In the genomic region with DNA sequence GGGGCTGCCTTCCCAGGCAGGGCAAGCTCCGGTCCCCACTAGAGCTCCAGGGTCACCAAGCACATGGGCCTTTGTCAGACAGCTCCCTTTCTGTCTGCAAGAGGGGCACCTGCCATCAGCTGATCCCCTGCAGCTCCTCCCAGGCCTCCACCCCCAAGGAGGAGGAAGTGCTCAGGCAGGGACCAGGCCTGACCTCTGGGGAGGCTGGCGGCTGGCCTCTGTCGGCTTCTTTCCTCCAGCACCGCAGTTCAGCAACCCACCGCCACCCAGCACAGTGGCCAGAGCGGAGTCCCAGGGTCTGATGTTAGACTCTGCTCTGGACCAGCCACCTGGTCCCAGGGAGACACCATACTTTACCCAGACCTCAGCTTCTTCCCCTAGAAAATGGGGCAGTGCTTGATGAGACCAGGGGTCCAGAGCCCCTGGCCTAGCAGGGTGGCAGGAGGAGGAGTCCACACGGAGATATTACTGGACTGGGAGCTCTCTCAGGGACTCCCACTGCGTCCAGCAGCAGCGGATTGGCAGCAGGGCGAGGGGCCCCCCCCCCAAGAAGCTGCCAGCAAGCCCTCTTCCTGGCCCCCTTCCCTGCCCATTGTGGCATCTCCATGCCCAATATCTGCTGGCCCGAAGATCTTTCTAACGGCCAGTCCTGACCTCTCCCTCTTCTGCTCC, we compare ENCODE assay signal across 11 cellular contexts. TPM values are rescaled to one million over a fixed set of nuclear protein-coding genes. Genes with fewer than 3 reads are reported as not detected.
DNase-seq lines count a peak whose midpoint lies in the region; ATAC-seq, FAIRE-seq and TF ChIP-seq lines count a peak whose summit lies in the region.
"Had no signal": no experiment of that assay in that cellular context is flagged by ENCODE, and none has a peak within 500 bp of the region (broad histone marks: within the 10 kb centered on the region; RNA-seq: fewer than 3 reads in every experiment).

No MANE protein-coding gene starts in this region.

- no peaks in the 10 kb centered on the region for H3F3A ChIP-seq in neural progenitor cell (ENCODE audit: low read depth)

- peak overlapping the region; percentile 18; the same call in 1 of the 2 replicates for H3K27ac Mint-ChIP-seq in HFFc6
- H3K27ac Mint-ChIP-seq in activated T-helper 2 cell treated with anti-CD3 and anti-CD28 coated beads, Interferon-gamma antibody, Interleukin-2, Interleukin-4, amounts not matched to agents 10 μg/mL and 5 μg/mL and 100 μg/mL, durations not matched to agents 14 hours and 24 hours and 36 hours: peak overlapping the region; percentile 7
- H3K27ac Mint-ChIP-seq in neural progenitor cell: peak overlapping the region; percentile 50
- H3K27ac Mint-ChIP-seq: activated CD4-positive, alpha-beta memory T cell treated with anti-CD3 and anti-CD28 coated beads for 36 hours had no signal

- no peaks in the 10 kb centered on the region for H3K9me3 ChIP-seq in neural progenitor cell (ENCODE audit: low read depth)

- peak overlapping the region; percentile 57 for H3K9ac ChIP-seq in neural progenitor cell

- TF ChIP-seq POLR2A in GM12892 (IDR thresholded peaks at IDR 0.05; ENCODE audit: low read depth, low read length): no peak

- no peak overlapping the region for H2AFZ ChIP-seq in neural progenitor cell (replicated peaks)

- H3K4me3 Mint-ChIP-seq in HFFc6: no peak overlapping the region
- H3K4me3 Mint-ChIP-seq in activated T-helper 2 cell treated with anti-CD3 and anti-CD28 coated beads, Interferon-gamma antibody, Interleukin-2, Interleukin-4, amounts not matched to agents 10 μg/mL and 5 μg/mL and 100 μg/mL, durations not matched to agents 14 hours and 24 hours and 36 hours (ENCODE audit: low read depth): no peak overlapping the region
- H3K4me3 Mint-ChIP-seq in neural progenitor cell: no peak overlapping the region
- H3K4me3 Mint-ChIP-seq: activated CD4-positive, alpha-beta memory T cell treated with anti-CD3 and anti-CD28 coated beads for 36 hours had no signal

- no peaks in the 10 kb centered on the region for H3K36me3 Mint-ChIP-seq in HFFc6 (ENCODE audit: low read depth)
- no peaks in the 10 kb centered on the region for H3K36me3 Mint-ChIP-seq in activated T-helper 2 cell treated with anti-CD3 and anti-CD28 coated beads, Interferon-gamma antibody, Interleukin-2, Interleukin-4, amounts not matched to agents 10 μg/mL and 5 μg/mL and 100 μg/mL, durations not matched to agents 14 hours and 24 hours and 36 hours (ENCODE audit: low read depth)
- no peaks in the 10 kb centered on the region for H3K36me3 Mint-ChIP-seq in neural progenitor cell
- H3K36me3 Mint-ChIP-seq: activated CD4-positive, alpha-beta memory T cell treated with anti-CD3 and anti-CD28 coated beads for 36 hours had no signal

- DNase-seq in GM12892 (ENCODE audit: insufficient read length) (no peak), HFFc6 (no peak), neural progenitor cell (ENCODE audit: low spot score) (peak; percentile 20), 8988T (no peak)
- no peak for DNase-seq in activated T-helper 2 cell treated with anti-CD3 and anti-CD28 coated beads, Interferon-gamma antibody, Interleukin-2, Interleukin-4, amounts not matched to agents 10 μg/mL and 5 μg/mL and 100 μg/mL, durations not matched to agents 14 hours and 24 hours and 36 hours (ENCODE audit: low spot score)
- no peak for DNase-seq in stimulated activated CD4-positive, alpha-beta T cell treated with anti-CD3 and anti-CD28 coated beads, Interleukin-1b, Interleukin-23, amount 100 ng/mL, for 48 hours
- DNase-seq: activated CD4-positive, alpha-beta memory T cell treated with anti-CD3 and anti-CD28 coated beads for 36 hours; DND-41 had no signal

- peaks cover 70% of the 10 kb centered on the region for H4K20me1 ChIP-seq in neural progenitor cell (ENCODE audit: low read depth)

- H3K27me3 ChIP-seq in neural progenitor cell: no peaks in the 10 kb centered on the region

- TF ChIP-seq CTCF in HFFc6 (IDR thresholded peaks at IDR 0.05) (no peak), neural progenitor cell (IDR thresholded peaks at IDR 0.05) (no peak)

- H3K4me2 ChIP-seq in neural progenitor cell: peak overlapping the region; percentile 22

- peaks cover 38% of the 10 kb centered on the region for H3K79me2 ChIP-seq in neural progenitor cell (ENCODE audit: low read depth)

- H3K27me3 Mint-ChIP-seq in HFFc6 (ENCODE audit: insufficient read depth) (peaks cover 2% of the 10 kb centered on the region), neural progenitor cell (ENCODE audit: insufficient read depth, low read depth) (peaks cover 3% of the 10 kb centered on the region)
- H3K27me3 Mint-ChIP-seq in activated T-helper 2 cell treated with anti-CD3 and anti-CD28 coated beads, Interferon-gamma antibody, Interleukin-2, Interleukin-4, amounts not matched to agents 10 μg/mL and 5 μg/mL and 100 μg/mL, durations not matched to agents 14 hours and 24 hours and 36 hours (ENCODE audit: low read depth): no peaks in the 10 kb centered on the region
- H3K27me3 Mint-ChIP-seq: activated CD4-positive, alpha-beta memory T cell treated with anti-CD3 and anti-CD28 coated beads for 36 hours had no signal

- H3K4me1 ChIP-seq in neural progenitor cell: peaks cover 13% of the 10 kb centered on the region

- H3K4me1 Mint-ChIP-seq in HFFc6 (ENCODE audit: low read depth) (peaks cover 8% of the 10 kb centered on the region), neural progenitor cell (peaks cover 16% of the 10 kb centered on the region)
- H3K4me1 Mint-ChIP-seq in activated T-helper 2 cell treated with anti-CD3 and anti-CD28 coated beads, Interferon-gamma antibody, Interleukin-2, Interleukin-4, amounts not matched to agents 10 μg/mL and 5 μg/mL and 100 μg/mL, durations not matched to agents 14 hours and 24 hours and 36 hours (ENCODE audit: low read depth): no peaks in the 10 kb centered on the region

- H3K9me3 Mint-ChIP-seq in HFFc6: no peaks in the 10 kb centered on the region
- H3K9me3 Mint-ChIP-seq in activated T-helper 2 cell treated with anti-CD3 and anti-CD28 coated beads, Interferon-gamma antibody, Interleukin-2, Interleukin-4, amounts not matched to agents 10 μg/mL and 5 μg/mL and 100 μg/mL, durations not matched to agents 14 hours and 24 hours and 36 hours: no peaks in the 10 kb centered on the region
- no peaks in the 10 kb centered on the region for H3K9me3 Mint-ChIP-seq in neural progenitor cell
- H3K9me3 Mint-ChIP-seq: activated CD4-positive, alpha-beta memory T cell treated with anti-CD3 and anti-CD28 coated beads for 36 hours had no signal

- FAIRE-seq in GM12892 (lab: Jason Lieb, UNC): peak; percentile 86

- H3K27ac ChIP-seq in neural progenitor cell: peak overlapping the region; percentile 53

- H3K36me3 ChIP-seq in neural progenitor cell: no peaks in the 10 kb centered on the region

- intact Hi-C loops in activated T-helper 2 cell treated with anti-CD3 and anti-CD28 coated beads, Interferon-gamma antibody, Interleukin-2, Interleukin-4, amounts not matched to agents 10 μg/mL and 5 μg/mL and 100 μg/mL, durations not matched to agents 14 hours and 24 hours and 36 hours (cut with micrococcal nuclease): no loop called here

- no peak overlapping the region for H3K4me3 ChIP-seq in neural progenitor cell
- H3K4me3 ChIP-seq: lung had no signal

- ATAC-seq in HG03196 (IDR thresholded peaks at IDR 0.05; ENCODE audit: unreplicated experiment) (no peak), GM21786 (IDR thresholded peaks at IDR 0.05; ENCODE audit: unreplicated experiment) (no peak)

RNA-seq across cellular contexts. Expression of a gene that starts 24.1 kb away (rescaled TPM):
- polyA plus RNA-seq in GM12892 (2012; ENCODE audit: missing spikeins): 0.11 TPM
- total RNA-seq in HFFc6 (2021; fragmentation: NEBNext Ultra II Directional; extraction: Animal tissue kit (Norgen Biotek cat#: 25700)): under 1 TPM in 5 of 6 experiments, not detected in 1; 0.07 to 0.17 (median 0.07) TPM
- 0.07 and 0.09 TPM in 2 replicates for total RNA-seq in activated T-helper 2 cell treated with anti-CD3 and anti-CD28 coated beads, Interferon-gamma antibody, Interleukin-2, Interleukin-4, amounts not matched to agents 10 μg/mL and 5 μg/mL and 100 μg/mL, durations not matched to agents 14 hours and 24 hours and 36 hours
- total RNA-seq in neural progenitor cell (ENCODE audit: low replicate concordance): 0.02 and 0.19 TPM in 2 replicates

RNA-seq across cellular contexts. Expression of a gene that starts 41.4 kb away (rescaled TPM):
- polyA plus RNA-seq in GM12892 (2012; ENCODE audit: missing spikeins): 41.1 TPM
- 1 to 10 TPM; 3.5 to 6.9 (median 5.2) TPM for total RNA-seq in HFFc6 (2021; fragmentation: NEBNext Ultra II Directional; extraction: Animal tissue kit (Norgen Biotek cat#: 25700))
- 27.4 and 31.4 TPM in 2 replicates for total RNA-seq in activated T-helper 2 cell treated with anti-CD3 and anti-CD28 coated beads, Interferon-gamma antibody, Interleukin-2, Interleukin-4, amounts not matched to agents 10 μg/mL and 5 μg/mL and 100 μg/mL, durations not matched to agents 14 hours and 24 hours and 36 hours
- 24.7 and 55.1 TPM in 2 replicates for total RNA-seq in neural progenitor cell (ENCODE audit: low replicate concordance)

RNA-seq across cellular contexts. Expression of a gene that starts 41.9 kb away (rescaled TPM):
- 3.3 TPM for polyA plus RNA-seq in GM12892 (2012; ENCODE audit: missing spikeins)
- 10 to 100 TPM; 10.5 to 14.2 (median 12.2) TPM for total RNA-seq in HFFc6 (2021; fragmentation: NEBNext Ultra II Directional; extraction: Animal tissue kit (Norgen Biotek cat#: 25700))
- total RNA-seq in activated T-helper 2 cell treated with anti-CD3 and anti-CD28 coated beads, Interferon-gamma antibody, Interleukin-2, Interleukin-4, amounts not matched to agents 10 μg/mL and 5 μg/mL and 100 μg/mL, durations not matched to agents 14 hours and 24 hours and 36 hours: 9.7 and 10.8 TPM in 2 replicates
- total RNA-seq in neural progenitor cell (ENCODE audit: low replicate concordance): 2.0 and 3.8 TPM in 2 replicates

RNA-seq across cellular contexts. Expression of a gene that starts 43.7 kb away (rescaled TPM):
- 6.2 TPM for polyA plus RNA-seq in GM12892 (2012; ENCODE audit: missing spikeins)
- 10 to 100 TPM; 20.4 to 27.4 (median 21.6) TPM for total RNA-seq in HFFc6 (2021; fragmentation: NEBNext Ultra II Directional; extraction: Animal tissue kit (Norgen Biotek cat#: 25700))
- total RNA-seq in activated T-helper 2 cell treated with anti-CD3 and anti-CD28 coated beads, Interferon-gamma antibody, Interleukin-2, Interleukin-4, amounts not matched to agents 10 μg/mL and 5 μg/mL and 100 μg/mL, durations not matched to agents 14 hours and 24 hours and 36 hours: 15.7 and 18.4 TPM in 2 replicates
- 8.1 and 34.1 TPM in 2 replicates for total RNA-seq in neural progenitor cell (ENCODE audit: low replicate concordance)

RNA-seq across cellular contexts. Expression of a gene that starts 57.6 kb away (rescaled TPM):
- 44.3 TPM for polyA plus RNA-seq in GM12892 (2012; ENCODE audit: missing spikeins)
- total RNA-seq in HFFc6 (2021; fragmentation: NEBNext Ultra II Directional; extraction: Animal tissue kit (Norgen Biotek cat#: 25700)): 10 to 100 TPM; 34.3 to 43.4 (median 39.0) TPM
- total RNA-seq in activated T-helper 2 cell treated with anti-CD3 and anti-CD28 coated beads, Interferon-gamma antibody, Interleukin-2, Interleukin-4, amounts not matched to agents 10 μg/mL and 5 μg/mL and 100 μg/mL, durations not matched to agents 14 hours and 24 hours and 36 hours: 44.9 and 49.4 TPM in 2 replicates
- 7.3 and 32.6 TPM in 2 replicates for total RNA-seq in neural progenitor cell (ENCODE audit: low replicate concordance)
